Comparison of ENCODE assay signal across 8 cellular contexts in genomic region chr7:27160147-27160545, GRCh38. TPM values are rescaled to one million over a fixed set of nuclear protein-coding genes. Genes with fewer than 3 reads are reported as not detected.
DNase-seq lines count a peak whose midpoint lies in the region; ATAC-seq, FAIRE-seq and TF ChIP-seq lines count a peak whose summit lies in the region.

No MANE protein-coding gene starts in this region.

- TF ChIP-seq CTCF in upper lobe of right lung (IDR thresholded peaks at IDR 0.05) (no peak), D721Med (IDR thresholded peaks at IDR 0.05; ENCODE audit: insufficient read depth, missing control alignments) (no peak)

- no peak for FAIRE-seq in D721Med (lab: Jason Lieb, UNC)

- H3K9me3 ChIP-seq in adipocyte (ENCODE audit: control insufficient read depth, low read length) (no peaks in the 10 kb centered on the region), mesenchymal stem cell (ENCODE audit: control insufficient read depth, low read length) (no peaks in the 10 kb centered on the region), upper lobe of right lung (no peaks in the 10 kb centered on the region)

- H2BK5ac ChIP-seq in mesenchymal stem cell (ENCODE audit: low read depth, low read length, poor library complexity, severe bottlenecking), result no peak overlapping the region

- peak overlapping the region; percentile 84 for H2AFZ ChIP-seq in mesenchymal stem cell (ENCODE audit: low read depth, low read length)

- 71% methylated on average over 21 of the region's 23 CpGs for WGBS in mesenchymal stem cell

- H2BK120ac ChIP-seq in mesenchymal stem cell (ENCODE audit: low read depth, low read length), result no peak overlapping the region

- H3K27ac ChIP-seq in mesenchymal stem cell (ENCODE audit: low read length, poor library complexity, severe bottlenecking) (no peak overlapping the region), upper lobe of right lung (no peak overlapping the region)

- H3K23ac ChIP-seq in mesenchymal stem cell (ENCODE audit: low read length in 2 of 2), result no peak overlapping the region

- H3K36me3 ChIP-seq in adipocyte (ENCODE audit: control insufficient read depth, insufficient read depth, low read length, severe bottlenecking) (peaks cover 5% of the 10 kb centered on the region), mesenchymal stem cell (ENCODE audit: control insufficient read depth in 1 of 2, insufficient read depth in 2 of 2, low read depth in 1 of 2, low read length in 2 of 2) (peaks cover 15 to 34% of the 10 kb centered on the region in 2 experiments), upper lobe of right lung (no peaks in the 10 kb centered on the region)

- DNase-seq in activated CD4-positive, alpha-beta T cell treated with anti-CD3 and anti-CD28 coated beads, Interleukin-2, amount 10 ng/mL, durations not matched to agents 7 days and 5 days, result no peak
- DNase-seq in activated CD4-positive, alpha-beta T cell treated with anti-CD3 and anti-CD28 coated beads, Interleukin-2, amount 50 U/mL, for 4 hours, result no peak
- no peak for DNase-seq in adipocyte (ENCODE audit: low read depth)
- no peak for DNase-seq in mesenchymal stem cell
- peak; percentile 63 for DNase-seq in upper lobe of right lung
- DNase-seq in D721Med (ENCODE audit: insufficient read length, low spot score), result no peak
- no peak for DNase-seq in HuH-7.5 (ENCODE audit: low spot score)
- DNase-seq in NCI-H1930 (lab: John Stamatoyannopoulos, UW), result no peak

- peak overlapping the region in 1 of 2 experiments; percentile 63 for H3K4ac ChIP-seq in mesenchymal stem cell (ENCODE audit: low read depth in 1 of 2, low read length in 2 of 2)

- peaks cover 7% of the 10 kb centered on the region for H3K4me1 Mint-ChIP-seq in activated CD4-positive, alpha-beta T cell treated with anti-CD3 and anti-CD28 coated beads, Interleukin-2, amount 10 ng/mL, durations not matched to agents 7 days and 5 days

- peaks cover 26% of the 10 kb centered on the region for H3K4me1 ChIP-seq in adipocyte (ENCODE audit: control insufficient read depth, insufficient read depth, low read length)
- H3K4me1 ChIP-seq in mesenchymal stem cell (ENCODE audit: control insufficient read depth, insufficient read depth, low read depth, low read length), result peaks cover 27% of the 10 kb centered on the region
- peaks cover 27% of the 10 kb centered on the region for H3K4me1 ChIP-seq in upper lobe of right lung

- no peak overlapping the region for H3K18ac ChIP-seq in mesenchymal stem cell (ENCODE audit: low read depth in 1 of 2, low read length in 2 of 2)

- intact Hi-C loops in upper lobe of right lung (cut with DNase I), result loop anchor here (10.0 kb wide), 2 partner anchors 1265 to 1295 kb away; no protein-coding TSS in a partner anchor

- no peak for ATAC-seq in upper lobe of right lung

- CTCF ChIA-PET in activated CD4-positive, alpha-beta T cell treated with anti-CD3 and anti-CD28 coated beads, Interleukin-2, amount 10 ng/mL, durations not matched to agents 7 days and 5 days (lab: Charles Lee), result interaction anchor here (0.7 to 1.9 kb wide), 14 partner anchors 8 to 478 kb away, joined by 3 to 15 read pairs (median 4); partner anchors contain the start of genes EVX1, HOXA1, HOXA13 and HOXA3

- no peak overlapping the region for H4K8ac ChIP-seq in mesenchymal stem cell (ENCODE audit: low read length)

- no peak overlapping the region for H2BK12ac ChIP-seq in mesenchymal stem cell (ENCODE audit: low read length in 2 of 2)

- no peak overlapping the region for H2AK5ac ChIP-seq in mesenchymal stem cell (ENCODE audit: low read length, severe bottlenecking)

- no peak overlapping the region for H2BK15ac ChIP-seq in mesenchymal stem cell (ENCODE audit: low read depth, poor library complexity, severe bottlenecking)

- peak overlapping the region; percentile 94 for H3K4me2 ChIP-seq in mesenchymal stem cell (ENCODE audit: low read length, poor library complexity, severe bottlenecking)

- H3K27me3 ChIP-seq in adipocyte (replicated peaks; ENCODE audit: control insufficient read depth, insufficient read depth, low read length) (no peaks in the 10 kb centered on the region), mesenchymal stem cell (ENCODE audit: control insufficient read depth in 1 of 2, insufficient read depth in 1 of 2, low read length in 2 of 2) (peaks cover 0 to 37% of the 10 kb centered on the region in 2 experiments), upper lobe of right lung (peaks cover 90% of the 10 kb centered on the region)

- H4K91ac ChIP-seq in mesenchymal stem cell (ENCODE audit: low read length), result no peak overlapping the region

- peaks cover 3% of the 10 kb centered on the region for H3K79me1 ChIP-seq in mesenchymal stem cell (replicated peaks; ENCODE audit: low read length, poor library complexity, severe bottlenecking)

- H3K4me3 Mint-ChIP-seq in activated CD4-positive, alpha-beta T cell treated with anti-CD3 and anti-CD28 coated beads, Interleukin-2, amount 10 ng/mL, durations not matched to agents 7 days and 5 days, result peak overlapping the region; percentile 58

- H3K36me3 Mint-ChIP-seq in activated CD4-positive, alpha-beta T cell treated with anti-CD3 and anti-CD28 coated beads, Interleukin-2, amount 10 ng/mL, durations not matched to agents 7 days and 5 days (ENCODE audit: low read depth), result peaks cover 3% of the 10 kb centered on the region

- POLR2A ChIA-PET in activated CD4-positive, alpha-beta T cell treated with anti-CD3 and anti-CD28 coated beads, Interleukin-2, amount 10 ng/mL, durations not matched to agents 7 days and 5 days (lab: Charles Lee), result no interaction called here

- H3K9me3 Mint-ChIP-seq in activated CD4-positive, alpha-beta T cell treated with anti-CD3 and anti-CD28 coated beads, Interleukin-2, amount 10 ng/mL, durations not matched to agents 7 days and 5 days, result no peaks in the 10 kb centered on the region

- H3K14ac ChIP-seq in mesenchymal stem cell (ENCODE audit: low read length in 2 of 2), result no peak overlapping the region

- peak overlapping the region; percentile 88 for H3K4me3 ChIP-seq in adipocyte (ENCODE audit: low read length)
- peak overlapping the region in 1 of 2 experiments; percentile 82 for H3K4me3 ChIP-seq in mesenchymal stem cell (ENCODE audit: insufficient read depth in 1 of 2, low read depth in 1 of 2, low read length in 2 of 2)
- peak overlapping the region; percentile 62 for H3K4me3 ChIP-seq in upper lobe of right lung

- no peak overlapping the region for H3K27ac Mint-ChIP-seq in activated CD4-positive, alpha-beta T cell treated with anti-CD3 and anti-CD28 coated beads, Interleukin-2, amount 10 ng/mL, durations not matched to agents 7 days and 5 days

- peak overlapping the region; percentile 90 for H3K9ac ChIP-seq in adipocyte (ENCODE audit: low read length)
- peak overlapping the region; percentile 84 for H3K9ac ChIP-seq in mesenchymal stem cell (ENCODE audit: low read length)

- H3K27me3 Mint-ChIP-seq in activated CD4-positive, alpha-beta T cell treated with anti-CD3 and anti-CD28 coated beads, Interleukin-2, amount 10 ng/mL, durations not matched to agents 7 days and 5 days, result peaks cover 83% of the 10 kb centered on the region

RNA-seq across cellular contexts. Expression of gene HOXA7, which starts 3.7 kb away (rescaled TPM):
- total RNA-seq in activated CD4-positive, alpha-beta T cell treated with anti-CD3 and anti-CD28 coated beads, Interleukin-2, amount 10 ng/mL, durations not matched to agents 7 days and 5 days, result not detected
- polyA plus RNA-seq in mesenchymal stem cell (2013, experiment 1 of 2), result 3.1 TPM
- polyA plus RNA-seq in mesenchymal stem cell (2013, experiment 2 of 2), result 3.2 TPM
- total RNA-seq in upper lobe of right lung, result 2.9 TPM

RNA-seq across cellular contexts. Expression of gene HOXA9, which starts 5.2 kb away (rescaled TPM):
- not detected for total RNA-seq in activated CD4-positive, alpha-beta T cell treated with anti-CD3 and anti-CD28 coated beads, Interleukin-2, amount 10 ng/mL, durations not matched to agents 7 days and 5 days
- polyA plus RNA-seq in mesenchymal stem cell (2013, experiment 1 of 2), result 9.8 TPM
- polyA plus RNA-seq in mesenchymal stem cell (2013, experiment 2 of 2), result 9.8 TPM
- total RNA-seq in upper lobe of right lung, result 1.2 TPM

RNA-seq across cellular contexts. Expression of gene HOXA3, which starts 7.8 kb away (rescaled TPM):
- not detected for total RNA-seq in activated CD4-positive, alpha-beta T cell treated with anti-CD3 and anti-CD28 coated beads, Interleukin-2, amount 10 ng/mL, durations not matched to agents 7 days and 5 days
- polyA plus RNA-seq in mesenchymal stem cell (2013, experiment 1 of 2), result 0.39 TPM
- 0.51 TPM for polyA plus RNA-seq in mesenchymal stem cell (2013, experiment 2 of 2)
- 8.7 TPM for total RNA-seq in upper lobe of right lung

RNA-seq across cellular contexts. Expression of gene HOXA6, which starts 12.6 kb away (rescaled TPM):
- total RNA-seq in activated CD4-positive, alpha-beta T cell treated with anti-CD3 and anti-CD28 coated beads, Interleukin-2, amount 10 ng/mL, durations not matched to agents 7 days and 5 days, result not detected
- polyA plus RNA-seq in mesenchymal stem cell (2013, experiment 1 of 2), result 0.62 TPM
- 0.59 TPM for polyA plus RNA-seq in mesenchymal stem cell (2013, experiment 2 of 2)
- total RNA-seq in upper lobe of right lung, result 6.5 TPM

RNA-seq across cellular contexts. Expression of gene HOXA10, which starts 14.0 kb away (rescaled TPM):
- total RNA-seq in activated CD4-positive, alpha-beta T cell treated with anti-CD3 and anti-CD28 coated beads, Interleukin-2, amount 10 ng/mL, durations not matched to agents 7 days and 5 days, result not detected
- 6.9 TPM for polyA plus RNA-seq in mesenchymal stem cell (2013, experiment 1 of 2)
- 7.1 TPM for polyA plus RNA-seq in mesenchymal stem cell (2013, experiment 2 of 2)
- 0.38 TPM for total RNA-seq in upper lobe of right lung
